ENCODE assay signal across 8 cellular contexts in genomic region chr22:21937821-21938070, GRCh38. TPM values are rescaled to one million over a fixed set of nuclear protein-coding genes. Genes with fewer than 3 reads are reported as not detected.
DNase-seq lines count a peak whose midpoint lies in the region; ATAC-seq and TF ChIP-seq lines count a peak whose summit lies in the region.

No MANE protein-coding gene starts in this region.

- peak overlapping the region; percentile 97 for H3K27ac ChIP-seq in AG04450 (ENCODE audit: low read depth, low read length)
- H3K27ac ChIP-seq in dorsolateral prefrontal cortex: peak overlapping the region; percentile 55 to 99 (median 95)
- H3K27ac ChIP-seq in naive thymus-derived CD4-positive, alpha-beta T cell (ENCODE audit: low read depth, low read length): peak overlapping the region; percentile 60

- peaks cover 18 to 52% (median 44%) of the 10 kb centered on the region in 7 donors for H3K4me1 Mint-ChIP-seq in naive thymus-derived CD4-positive, alpha-beta T cell

- no peaks in the 10 kb centered on the region for H3K9me3 Mint-ChIP-seq in naive thymus-derived CD4-positive, alpha-beta T cell

- H3K27ac Mint-ChIP-seq in naive thymus-derived CD4-positive, alpha-beta T cell: peak overlapping the region; percentile 33 to 90 (median 81)

- intact Hi-C loops in dorsolateral prefrontal cortex (cut with DNase I): loop anchor here (1.0 to 10.0 kb wide), 5 partner anchors 15 to 224 kb away; partner anchors contain the start of genes PPM1F (in 2 of the 2), MAPK1 (in 1 of the 2) and YPEL1 (in 1 of the 2)
- intact Hi-C loops in naive thymus-derived CD4-positive, alpha-beta T cell (cut with micrococcal nuclease): loop anchor here (1.0 to 5.0 kb wide), 5 partner anchors 15 to 225 kb away; partner anchors contain the start of genes PPM1F (in 2 of the 2), MAPK1 (in 1 of the 2) and YPEL1 (in 1 of the 2)

- peaks cover 15% of the 10 kb centered on the region; the same call in 1 of the 2 replicates for H3K36me3 ChIP-seq in Loucy (ENCODE audit: insufficient read depth, low read length)
- H3K36me3 ChIP-seq in naive thymus-derived CD4-positive, alpha-beta T cell (ENCODE audit: control insufficient read depth in 2 of 3, insufficient read depth in 3 of 3, low read length in 3 of 3): peaks cover 0 to 11% (median 0%) of the 10 kb centered on the region in 3 experiments

- POLR2A ChIA-PET in AG04450 (lab: Yijun Ruan, JAX): interaction anchor here (0.8 kb wide), 1 partner anchor 203 kb away, joined by 7 read pairs; the partner anchor contains the start of gene YPEL1
- POLR2A ChIA-PET in naive thymus-derived CD4-positive, alpha-beta T cell (lab: Charles Lee): interaction anchor here (1.0 to 1.2 kb wide), 2 partner anchors 14 to 15 kb away, joined by 3 to 4 read pairs; partner anchors contain the start of gene PPM1F

- peaks cover 0 to 15% (median 0%) of the 10 kb centered on the region in 5 donors for H3K36me3 Mint-ChIP-seq in naive thymus-derived CD4-positive, alpha-beta T cell

- peaks cover 26% of the 10 kb centered on the region for H3K79me2 ChIP-seq in Loucy (ENCODE audit: insufficient read depth, low read length)

- no peak for ATAC-seq in naive thymus-derived CD4-positive, alpha-beta T cell
- ATAC-seq in GM18873 (IDR thresholded peaks at IDR 0.05; ENCODE audit: low FRiP score, unreplicated experiment): no peak

- peaks cover 55% of the 10 kb centered on the region for H3K4me1 ChIP-seq in Loucy (ENCODE audit: insufficient read depth, low read length, poor library complexity, severe bottlenecking)
- peaks cover 12 to 13% of the 10 kb centered on the region in 2 donors for H3K4me1 ChIP-seq in naive thymus-derived CD4-positive, alpha-beta T cell (ENCODE audit: control insufficient read depth in 2 of 2, insufficient read depth in 2 of 2, low read length in 2 of 2)

- H3K9me3 ChIP-seq in AG04450 (ENCODE audit: control insufficient read depth, insufficient read depth, low read length) (no peaks in the 10 kb centered on the region; the same call in 1 of the 2 replicates), Loucy (ENCODE audit: insufficient read depth, low read depth, low read length) (no peaks in the 10 kb centered on the region)
- no peaks in the 10 kb centered on the region for H3K9me3 ChIP-seq in naive thymus-derived CD4-positive, alpha-beta T cell (ENCODE audit: control insufficient read depth in 2 of 3, low read length in 3 of 3)

- TF ChIP-seq CTCF in AG04450 (IDR thresholded peaks at IDR 0.05; ENCODE audit: low read depth, low read length) (no peak), Loucy (conservative IDR thresholded peaks at IDR 0.05; ENCODE audit: low read length) (no peak), dorsolateral prefrontal cortex (IDR thresholded peaks at IDR 0.05 in 54 of 56, conservative IDR thresholded peaks at IDR 0.05 in 2 of 56; ENCODE audit: low read depth in 1 of 56, partially characterized antibody in 56 of 56) (no peak), GM10266 (IDR thresholded peaks at IDR 0.05; ENCODE audit: control insufficient read depth, insufficient read depth, low read depth, missing control alignments) (no peak)

- CTCF ChIA-PET in AG04450 (lab: Charles Lee): interaction anchor here (0.5 to 4.8 kb wide), 17 partner anchors 10 to 298 kb away, joined by 3 to 32 read pairs (median 4); no protein-coding TSS in a partner anchor
- CTCF ChIA-PET in naive thymus-derived CD4-positive, alpha-beta T cell (lab: Charles Lee): interaction anchor here (0.8 to 6.3 kb wide), 6 partner anchors 11 to 227 kb away, joined by 3 to 63 read pairs (median 4); partner anchors contain the start of gene PPM1F

- peak overlapping the region; percentile 56; the same call in 1 of the 2 replicates for H2AFZ ChIP-seq in Loucy (ENCODE audit: low read length)

- H3K27me3 ChIP-seq in AG04450 (ENCODE audit: control insufficient read depth, insufficient read depth, low read length) (no peaks in the 10 kb centered on the region), Loucy (ENCODE audit: insufficient read depth, low read length, poor library complexity, severe bottlenecking) (no peaks in the 10 kb centered on the region), dorsolateral prefrontal cortex (no peaks in the 10 kb centered on the region)
- H3K27me3 ChIP-seq in naive thymus-derived CD4-positive, alpha-beta T cell (ENCODE audit: control insufficient read depth in 2 of 2, insufficient read depth in 2 of 2, low read length in 2 of 2): no peaks in the 10 kb centered on the region

- peaks cover 9% of the 10 kb centered on the region; the same call in 1 of the 2 replicates for H3F3A ChIP-seq in Loucy (ENCODE audit: low read depth)

- H3K4me3 ChIP-seq in AG04450 (ENCODE audit: low read depth, low read length): peak overlapping the region; percentile 59
- H3K4me3 ChIP-seq in Loucy (ENCODE audit: low read length, poor library complexity, severe bottlenecking): peak overlapping the region; percentile 92
- H3K4me3 ChIP-seq in dorsolateral prefrontal cortex: peak overlapping the region; percentile 34 to 76 (median 57)
- peak overlapping the region; percentile 69 for H3K4me3 ChIP-seq in naive thymus-derived CD4-positive, alpha-beta T cell (ENCODE audit: low read length)

- no peaks in the 10 kb centered on the region for H4K20me1 ChIP-seq in Loucy (ENCODE audit: insufficient read depth, low read length, poor library complexity, severe bottlenecking)

- H3K4me2 ChIP-seq in Loucy (ENCODE audit: low read depth, low read length, poor library complexity, severe bottlenecking): peak overlapping the region; percentile 85

- DNase-seq in AG04450 (ENCODE audit: low read depth, low spot score): no peak
- no peak for DNase-seq in dorsolateral prefrontal cortex
- no peak for DNase-seq in naive thymus-derived CD4-positive, alpha-beta T cell
- no peak for DNase-seq in GM10266 (ENCODE audit: extremely low spot score)
- DNase-seq in SHP77 treated with DMSO at 0.1 percent for 48 hours (lab: John Stamatoyannopoulos, UW): no peak
- DNase-seq in ureter (ENCODE audit: low spot score): no peak

- H3K4me3 Mint-ChIP-seq in naive thymus-derived CD4-positive, alpha-beta T cell: peak overlapping the region; percentile 72 to 84 (median 80)

- no peaks in the 10 kb centered on the region for H3K27me3 Mint-ChIP-seq in naive thymus-derived CD4-positive, alpha-beta T cell

- H3K9me2 ChIP-seq in Loucy (replicated peaks; ENCODE audit: low read depth, low read length): no peaks in the 10 kb centered on the region

- peak overlapping the region; percentile 98 for H3K9ac ChIP-seq in Loucy (ENCODE audit: low read depth, low read length, poor library complexity, severe bottlenecking)

RNA-seq across cellular contexts. Expression of gene PPM1F, which starts 14.9 kb away (rescaled TPM):
- 17.7 and 21.2 TPM in 2 replicates for polyA plus RNA-seq in AG04450 (2011; rRNA removed)
- 11.4 and 12.0 TPM in 2 replicates for polyA minus RNA-seq in AG04450 (2011; rRNA and poly(A)+ RNA removed)
- total RNA-seq in dorsolateral prefrontal cortex (10 to 100 TPM; 22.1 to 52.4 (median 37.5) TPM), ureter (39.9 TPM)
- total RNA-seq in naive thymus-derived CD4-positive, alpha-beta T cell: 10 to 100 TPM; 21.3 to 58.0 (median 27.8) TPM
- polyA plus RNA-seq in naive thymus-derived CD4-positive, alpha-beta T cell: 10 to 100 TPM in 1 of 2 donors, 1 to 10 TPM in 1; 8.8 to 11.5 TPM

RNA-seq across cellular contexts. Expression of gene TOP3B, which starts 44.8 kb away (rescaled TPM):
- polyA plus RNA-seq in AG04450 (2011; rRNA removed): 10.3 and 13.2 TPM in 2 replicates
- polyA minus RNA-seq in AG04450 (2011; rRNA and poly(A)+ RNA removed): 15.9 and 21.4 TPM in 2 replicates
- total RNA-seq in dorsolateral prefrontal cortex (10 to 100 TPM; 16.8 to 59.9 (median 32.5) TPM), ureter (29.7 TPM)
- total RNA-seq in naive thymus-derived CD4-positive, alpha-beta T cell: 10 to 100 TPM; 43.4 to 80.5 (median 59.1) TPM
- polyA plus RNA-seq in naive thymus-derived CD4-positive, alpha-beta T cell: 10 to 100 TPM in 1 of 2 donors, 1 to 10 TPM in 1; 8.4 to 16.2 TPM
